In genomic region chr10:13831711-13832110, GRCh38 we compare ENCODE assay signal across 9 cellular contexts.
DNase-seq lines count a peak whose midpoint lies in the region; TF ChIP-seq lines count a peak whose summit lies in the region.
"Had no signal": no experiment of that assay in that cellular context is flagged by ENCODE, and none has a peak within 500 bp of the region (broad histone marks: within the 10 kb centered on the region; RNA-seq: fewer than 3 reads in every experiment).

No MANE protein-coding gene starts in this region.

- TF ChIP-seq POLR2A in esophagus squamous epithelium (IDR thresholded peaks at IDR 0.05) = no peak
- TF ChIP-seq POLR2A in thyroid gland (IDR thresholded peaks at IDR 0.05) = no peak

- WGBS in esophagus squamous epithelium, 2 donors = 3 to 24% methylated on average over 2 to 3 of the region's 3 CpGs
- WGBS in thyroid gland, 2 donors = 25 to 31% methylated on average over 3 of the region's 3 CpGs

- no peaks in the 10 kb centered on the region for H3K9me3 Mint-ChIP-seq in activated CD4-positive, alpha-beta T cell treated with anti-CD3 and anti-CD28 coated beads, Interleukin-2, amount 10 ng/mL, durations not matched to agents 7 days and 5 days

- H3K4me3 Mint-ChIP-seq in activated CD4-positive, alpha-beta T cell treated with anti-CD3 and anti-CD28 coated beads, Interleukin-2, amount 10 ng/mL, durations not matched to agents 7 days and 5 days = no peak overlapping the region

- H3K4me3 ChIP-seq in esophagus squamous epithelium (no peak overlapping the region), thyroid gland (replicated peaks in 1 of 3) (no peak overlapping the region)

- H3K36me3 ChIP-seq in esophagus squamous epithelium (no peaks in the 10 kb centered on the region), thyroid gland (no peaks in the 10 kb centered on the region)

- peak overlapping the region in 3 of 4 donors; percentile 5 to 56 (median 35) for H3K27ac ChIP-seq in esophagus squamous epithelium
- H3K27ac ChIP-seq in thyroid gland = peak overlapping the region in 2 of 3 donors; percentile 33 to 47

- POLR2A ChIA-PET in activated CD4-positive, alpha-beta T cell treated with anti-CD3 and anti-CD28 coated beads, Interleukin-2, amount 10 ng/mL, durations not matched to agents 7 days and 5 days (lab: Charles Lee) = no interaction called here

- TF ChIP-seq CTCF in esophagus squamous epithelium (IDR thresholded peaks at IDR 0.05) (no peak), thyroid gland (IDR thresholded peaks at IDR 0.05) (no peak)

- peaks cover 9% of the 10 kb centered on the region for H3K4me1 Mint-ChIP-seq in activated CD4-positive, alpha-beta T cell treated with anti-CD3 and anti-CD28 coated beads, Interleukin-2, amount 10 ng/mL, durations not matched to agents 7 days and 5 days

- H3K27ac Mint-ChIP-seq in activated CD4-positive, alpha-beta T cell treated with anti-CD3 and anti-CD28 coated beads, Interleukin-2, amount 10 ng/mL, durations not matched to agents 7 days and 5 days = peak overlapping the region; percentile 46

- no peak for DNase-seq in activated CD4-positive, alpha-beta T cell treated with anti-CD3 and anti-CD28 coated beads, Interleukin-2, amount 10 ng/mL, durations not matched to agents 7 days and 5 days
- DNase-seq in activated CD4-positive, alpha-beta T cell treated with anti-CD3 and anti-CD28 coated beads, Interleukin-2, amount 50 U/mL, for 4 hours = no peak
- DNase-seq in LHCN-M2 (ENCODE audit: low read depth) (peak; percentile 13), esophagus squamous epithelium (lab: John Stamatoyannopoulos, UW) (no peak), thyroid gland (no peak), nucleus accumbens (lab: John Stamatoyannopoulos, UW) (no peak), amygdala (lab: John Stamatoyannopoulos, UW) (no peak), COLO829 (ENCODE audit: low spot score) (no peak)
- DNase-seq: ACHN had no signal

- H3K27me3 Mint-ChIP-seq in activated CD4-positive, alpha-beta T cell treated with anti-CD3 and anti-CD28 coated beads, Interleukin-2, amount 10 ng/mL, durations not matched to agents 7 days and 5 days = no peaks in the 10 kb centered on the region

- H3K9me3 ChIP-seq in esophagus squamous epithelium (no peaks in the 10 kb centered on the region), thyroid gland (no peaks in the 10 kb centered on the region)

- H3K4me1 ChIP-seq in esophagus squamous epithelium (peaks cover 10 to 40% (median 12%) of the 10 kb centered on the region in 3 donors), thyroid gland (peaks cover 28 to 35% of the 10 kb centered on the region in 2 donors)

- intact Hi-C loops in esophagus squamous epithelium (cut with DNase I) = no loop called here
- intact Hi-C loops in thyroid gland (cut with DNase I) = no loop called here

- H3K27me3 ChIP-seq in esophagus squamous epithelium (no peaks in the 10 kb centered on the region), thyroid gland (no peaks in the 10 kb centered on the region)

- CTCF ChIA-PET in activated CD4-positive, alpha-beta T cell treated with anti-CD3 and anti-CD28 coated beads, Interleukin-2, amount 10 ng/mL, durations not matched to agents 7 days and 5 days (lab: Charles Lee) = interaction anchor here (2.0 kb wide), 1 partner anchor 11 kb away, joined by 6 read pairs; no protein-coding TSS in a partner anchor

- no peaks in the 10 kb centered on the region for H3K36me3 Mint-ChIP-seq in activated CD4-positive, alpha-beta T cell treated with anti-CD3 and anti-CD28 coated beads, Interleukin-2, amount 10 ng/mL, durations not matched to agents 7 days and 5 days (ENCODE audit: low read depth)
